Comparison of ENCODE assay signal across 14 cellular contexts in genomic region chr21:36910581-36911307, GRCh38. TPM values are rescaled to one million over a fixed set of nuclear protein-coding genes. Genes with fewer than 3 reads are reported as not detected.
DNase-seq lines count a peak whose midpoint lies in the region; ATAC-seq, FAIRE-seq and TF ChIP-seq lines count a peak whose summit lies in the region.
"Had no signal": no experiment of that assay in that cellular context is flagged by ENCODE, and none has a peak within 500 bp of the region (broad histone marks: within the 10 kb centered on the region; RNA-seq: fewer than 3 reads in every experiment).

No MANE protein-coding gene starts in this region.

- H2AFZ ChIP-seq in endothelial cell of umbilical vein (ENCODE audit: low read depth, low read length) = no peak overlapping the region

- peak overlapping the region; percentile 99 for H3K27ac Mint-ChIP-seq in Caco-2 (ENCODE audit: unreplicated experiment)
- H3K27ac Mint-ChIP-seq in natural killer cell treated with Interleukin-12 subunit alpha and Interleukin-12 subunit beta and Interleukin-15 and Interleukin-18, amount 100 ng/mL, for 72 hours = peak overlapping the region in 1 of 2 donors; percentile 67
- H3K27ac Mint-ChIP-seq: activated naive CD4-positive, alpha-beta T cell treated with anti-CD3 and anti-CD28 coated beads, Interleukin-2, amount 50 U/mL, for 24 hours had no signal

- no peak overlapping the region for H3K4me2 ChIP-seq in endothelial cell of umbilical vein (ENCODE audit: insufficient read depth, low read length)

- H3K4me3 Mint-ChIP-seq in Caco-2 (ENCODE audit: unreplicated experiment) = no peak overlapping the region
- no peak overlapping the region for H3K4me3 Mint-ChIP-seq in natural killer cell treated with Interleukin-12 subunit alpha and Interleukin-12 subunit beta and Interleukin-15 and Interleukin-18, amount 100 ng/mL, for 72 hours
- H3K4me3 Mint-ChIP-seq: activated naive CD4-positive, alpha-beta T cell treated with anti-CD3 and anti-CD28 coated beads, Interleukin-2, amount 50 U/mL, for 24 hours had no signal

- no peaks in the 10 kb centered on the region for H3K27me3 Mint-ChIP-seq in Caco-2 (ENCODE audit: insufficient read depth, unreplicated experiment)
- H3K27me3 Mint-ChIP-seq in natural killer cell treated with Interleukin-12 subunit alpha and Interleukin-12 subunit beta and Interleukin-15 and Interleukin-18, amount 100 ng/mL, for 72 hours = no peaks in the 10 kb centered on the region
- H3K27me3 Mint-ChIP-seq: activated naive CD4-positive, alpha-beta T cell treated with anti-CD3 and anti-CD28 coated beads, Interleukin-2, amount 50 U/mL, for 24 hours had no signal

- peak overlapping the region; percentile 99 for H3K27ac ChIP-seq in endothelial cell of umbilical vein (ENCODE audit: insufficient read depth, low read depth, low read length)

- H3K9me3 ChIP-seq in Caco-2 (peaks cover 8% of the 10 kb centered on the region), endothelial cell of umbilical vein (replicated peaks; ENCODE audit: control insufficient read depth, insufficient read depth, low read length) (no peaks in the 10 kb centered on the region)

- CTCF ChIA-PET in Caco-2 (lab: Charles Lee) = no interaction called here
- CTCF ChIA-PET in endothelial cell of umbilical vein (lab: Charles Lee) = interaction anchor here (1.9 kb wide), 1 partner anchor 163 kb away, joined by 4 read pairs; no protein-coding TSS in a partner anchor

- FAIRE-seq in endothelial cell of umbilical vein (lab: Jason Lieb, UNC) = peak; percentile 4
- FAIRE-seq: endometrium had no signal

- H3K36me3 ChIP-seq in Caco-2 (ENCODE audit: control insufficient read depth, insufficient read depth, low read length) (no peaks in the 10 kb centered on the region), endothelial cell of umbilical vein (ENCODE audit: control insufficient read depth in 2 of 2, extremely low read depth in 1 of 2, insufficient read depth in 2 of 2, low read length in 2 of 2) (no peaks in the 10 kb centered on the region)

- H3K4me1 ChIP-seq in Caco-2 (peaks cover 26% of the 10 kb centered on the region), endothelial cell of umbilical vein (ENCODE audit: control insufficient read depth, extremely low read depth, insufficient read depth, low read length) (peaks cover 6% of the 10 kb centered on the region)

- peaks cover 19% of the 10 kb centered on the region for H3K36me3 Mint-ChIP-seq in Caco-2 (ENCODE audit: insufficient read depth, unreplicated experiment)
- H3K36me3 Mint-ChIP-seq in natural killer cell treated with Interleukin-12 subunit alpha and Interleukin-12 subunit beta and Interleukin-15 and Interleukin-18, amount 100 ng/mL, for 72 hours = no peaks in the 10 kb centered on the region

- H3K9ac ChIP-seq in endothelial cell of umbilical vein (replicated peaks; ENCODE audit: extremely low read depth, insufficient read depth, low read length) = peak overlapping the region; percentile 28

- intact Hi-C loops in Caco-2 (cut with micrococcal nuclease; ENCODE audit: unreplicated experiment) = no loop called here
- intact Hi-C loops in endothelial cell of umbilical vein (cut with micrococcal nuclease) = loop anchor here (1.0 kb wide), 1 partner anchor 49 kb away; no protein-coding TSS in a partner anchor

- H3K9me3 Mint-ChIP-seq in Caco-2 (ENCODE audit: unreplicated experiment) = no peaks in the 10 kb centered on the region
- H3K9me3 Mint-ChIP-seq in natural killer cell treated with Interleukin-12 subunit alpha and Interleukin-12 subunit beta and Interleukin-15 and Interleukin-18, amount 100 ng/mL, for 72 hours = no peaks in the 10 kb centered on the region
- H3K9me3 Mint-ChIP-seq: activated naive CD4-positive, alpha-beta T cell treated with anti-CD3 and anti-CD28 coated beads, Interleukin-2, amount 50 U/mL, for 24 hours had no signal

- TF ChIP-seq POLR2A in endothelial cell of umbilical vein (IDR thresholded peaks at IDR 0.05; ENCODE audit: low read depth, low read length) = no peak

- no peak for ATAC-seq in HG03457 (IDR thresholded peaks at IDR 0.05; ENCODE audit: unreplicated experiment)
- ATAC-seq in natural killer cell treated with Interleukin-12 subunit alpha and Interleukin-12 subunit beta and Interleukin-15 and Interleukin-18, amount 100 ng/mL, for 72 hours = no peak

- BruUV-seq in Caco-2 (replicated peaks; lab: Mats Ljungman, UMichigan) (no TSS peak), endothelial cell of umbilical vein (replicated peaks; lab: Mats Ljungman, UMichigan) (no TSS peak)

- no peaks in the 10 kb centered on the region for H4K20me1 ChIP-seq in endothelial cell of umbilical vein (replicated peaks; ENCODE audit: control insufficient read depth, extremely low read depth, insufficient read depth, low read length)

- H3K27me3 ChIP-seq in Caco-2 (replicated peaks; ENCODE audit: control insufficient read depth, insufficient read depth, low read length) (no peaks in the 10 kb centered on the region), endothelial cell of umbilical vein (ENCODE audit: control insufficient read depth in 2 of 2, insufficient read depth in 2 of 2, low read length in 2 of 2) (no peaks in the 10 kb centered on the region)

- H3K4me1 Mint-ChIP-seq in Caco-2 (ENCODE audit: low read depth, unreplicated experiment) = peaks cover 10% of the 10 kb centered on the region
- peaks cover 13 to 17% of the 10 kb centered on the region in 2 donors for H3K4me1 Mint-ChIP-seq in natural killer cell treated with Interleukin-12 subunit alpha and Interleukin-12 subunit beta and Interleukin-15 and Interleukin-18, amount 100 ng/mL, for 72 hours (ENCODE audit: low read depth in 2 of 2)

- POLR2A ChIA-PET in Caco-2 (lab: Charles Lee) (no interaction called here), endothelial cell of umbilical vein (lab: Charles Lee) (no interaction called here)

- TF ChIP-seq CTCF in Caco-2 (IDR thresholded peaks at IDR 0.05; ENCODE audit: insufficient read depth in 1 of 2, low read depth in 1 of 2, low read length in 1 of 2, severe bottlenecking in 1 of 2, unreplicated experiment in 1 of 2) (no peak), endothelial cell of umbilical vein (IDR thresholded peaks at IDR 0.05; ENCODE audit: extremely low read depth in 1 of 2, insufficient read depth in 1 of 2, low read depth in 1 of 2, low read length in 2 of 2) (no peak)

- H3K4me3 ChIP-seq in Caco-2 (ENCODE audit: low read depth, low read length) = no peak overlapping the region
- no peak overlapping the region for H3K4me3 ChIP-seq in endothelial cell of umbilical vein (replicated peaks in 1 of 3; ENCODE audit: insufficient read depth in 1 of 3, low read depth in 1 of 3, low read length in 3 of 3)

- H3K9me1 ChIP-seq in endothelial cell of umbilical vein (replicated peaks; ENCODE audit: control insufficient read depth, extremely low read depth, insufficient read depth, low read length) = no peaks in the 10 kb centered on the region

- dilution Hi-C loops in endothelial cell of umbilical vein (cut with MboI; ENCODE audit: extremely low pct_ligation_motif_present, low sequenced_read_pairs) = no loop called here

- DNase-seq in Caco-2 (no peak), NCI-H1092 treated with DMSO at 0.1 percent for 48 hours (lab: John Stamatoyannopoulos, UW) (peak; percentile 71), endothelial cell of umbilical vein (ENCODE audit: low read depth, low spot score) (no peak), myocyte (ENCODE audit: low read depth) (peak; percentile 80), CD1c-positive myeloid dendritic cell (ENCODE audit: extremely low spot score) (no peak), DMS79 (lab: John Stamatoyannopoulos, UW) (no peak)
- DNase-seq in natural killer cell treated with Interleukin-12 subunit alpha and Interleukin-12 subunit beta and Interleukin-15 and Interleukin-18, amount 100 ng/mL, for 72 hours (ENCODE audit: low spot score) = no peak
- DNase-seq: activated CD4-positive, alpha-beta T cell treated with anti-CD3 and anti-CD28 coated beads for 4 hours; islet precursor cell; SHP77; stimulated activated CD4-positive, alpha-beta T cell treated with anti-CD3 and anti-CD28 coated beads, Interleukin-4, amount 100 ng/mL, for 1 hour had no signal

- no peaks in the 10 kb centered on the region for H3K79me2 ChIP-seq in endothelial cell of umbilical vein (ENCODE audit: control insufficient read depth, insufficient read depth, low read length)

TF ChIP-seq in endothelial cell of umbilical vein, 7 proteins besides CTCF, POLR2A, EP300 and RAD21:
- TF ChIP-seq MAX (IDR thresholded peaks at IDR 0.05; ENCODE audit: insufficient read depth, insufficient read length) = no peak
- TF ChIP-seq EZH2 (IDR thresholded peaks at IDR 0.05; ENCODE audit: borderline replicate concordance, low read depth, low read length, severe bottlenecking) = no peak
- TF ChIP-seq FOS (IDR thresholded peaks at IDR 0.05; ENCODE audit: borderline replicate concordance, insufficient read depth, low read length) = no peak
- TF ChIP-seq GATA2 (IDR thresholded peaks at IDR 0.05; ENCODE audit: insufficient read depth, insufficient read length, low read depth, low read length) = no peak
- no peak for TF ChIP-seq JUN (IDR thresholded peaks at IDR 0.05; ENCODE audit: borderline replicate concordance, insufficient read depth, insufficient read length, low read depth)
- TF ChIP-seq MYC (IDR thresholded peaks at IDR 0.05; ENCODE audit: low read depth, low read length) = no peak
- no peak for TF ChIP-seq POLR2AphosphoS5 (IDR thresholded peaks at IDR 0.05; ENCODE audit: insufficient read depth, low read depth, low read length)

RNA-seq across cellular contexts. Expression of gene HLCS, which starts 55.7 kb away (rescaled TPM):
- total RNA-seq in Caco-2 (2022) (21.8 and 26.2 TPM in 2 replicates), endothelial cell of umbilical vein (13.9 and 17.2 TPM in 2 replicates), myocyte (26.0 and 32.5 TPM in 2 replicates)
- 4.4 and 6.7 TPM in 2 replicates for polyA plus RNA-seq in endothelial cell of umbilical vein
- 5.6 and 5.7 TPM in 2 replicates for polyA plus RNA-seq in endothelial cell of umbilical vein (2011; cell fraction: cytosol; rRNA removed)
- polyA plus RNA-seq in endothelial cell of umbilical vein (2011; cell fraction: nucleus; rRNA removed) = 12.2 and 14.4 TPM in 2 replicates
- 8.3 and 9.0 TPM in 2 replicates for polyA plus RNA-seq in endothelial cell of umbilical vein (2012)
- 14.4 and 20.2 TPM in 2 replicates for polyA minus RNA-seq in endothelial cell of umbilical vein
- polyA minus RNA-seq in endothelial cell of umbilical vein (2011; cell fraction: cytosol; rRNA and poly(A)+ RNA removed) = 21.3 TPM
- polyA minus RNA-seq in endothelial cell of umbilical vein (2011; cell fraction: nucleus; rRNA and poly(A)+ RNA removed) = 16.3 and 22.6 TPM in 2 replicates
- polyA plus RNA-seq in myocyte (2012) = 24.7 TPM
- total RNA-seq in natural killer cell treated with Interleukin-12 subunit alpha and Interleukin-12 subunit beta and Interleukin-15 and Interleukin-18, amount 100 ng/mL, for 72 hours = 10 to 100 TPM; 16.1 to 30.7 TPM

Comparison
In these comparisons a context has a peak if more than half of its experiments do, and no peak if none do; other contexts are left out.
1. DNase-seq: peak in NCI-H1092 treated with DMSO at 0.1 percent for 48 hours (single experiment) and myocyte (single experiment); none in Caco-2 (0 of 2), endothelial cell of umbilical vein (single experiment), CD1c-positive myeloid dendritic cell (single experiment), natural killer cell treated with Interleukin-12 subunit alpha and Interleukin-12 subunit beta and Interleukin-15 and Interleukin-18, amount 100 ng/mL, for 72 hours (single experiment) and DMS79 (single experiment).